In genomic region chr1:248906741-248907661, GRCh38 we compare ENCODE assay signal across 8 cellular contexts. TPM values are rescaled to one million over a fixed set of nuclear protein-coding genes. Genes with fewer than 3 reads are reported as not detected.
DNase-seq lines count a peak whose midpoint lies in the region; ATAC-seq, FAIRE-seq and TF ChIP-seq lines count a peak whose summit lies in the region.

No MANE protein-coding gene starts in this region.

- H2AK5ac ChIP-seq in H1 (ENCODE audit: low read depth, low read length), result peak overlapping the region; percentile 41; the same call in 1 of the 2 replicates

- peak overlapping the region; percentile 92 for H2BK5ac ChIP-seq in H1 (ENCODE audit: low read depth, low read length)

- H4K91ac ChIP-seq in H1 (replicated peaks; ENCODE audit: insufficient read length, low read length), result no peak overlapping the region

- peaks cover 6% of the 10 kb centered on the region; the same call in 1 of the 3 replicates for H3K9me3 Mint-ChIP-seq in GM23338
- H3K9me3 Mint-ChIP-seq in naive thymus-derived CD4-positive, alpha-beta T cell, result no peaks in the 10 kb centered on the region

- H3K4me1 ChIP-seq in GM23338 (ENCODE audit: insufficient read depth), result peaks cover 23% of the 10 kb centered on the region
- H3K4me1 ChIP-seq in H1 (replicated peaks in 1 of 4; ENCODE audit: control insufficient read depth in 3 of 4, insufficient read depth in 4 of 4, low read length in 3 of 4), result peaks cover 0 to 8% (median 3%) of the 10 kb centered on the region in 4 experiments; a peak in 3 of 7 replicates
- peaks cover 9% of the 10 kb centered on the region in 2 donors for H3K4me1 ChIP-seq in naive thymus-derived CD4-positive, alpha-beta T cell (ENCODE audit: control insufficient read depth in 2 of 2, insufficient read depth in 2 of 2, low read length in 2 of 2)

- peaks cover 48% of the 10 kb centered on the region for H3K79me2 ChIP-seq in GM23338 (replicated peaks; ENCODE audit: insufficient read depth)
- peaks cover 0 to 41% of the 10 kb centered on the region in 2 experiments; a peak in 2 of 4 replicates for H3K79me2 ChIP-seq in H1 (ENCODE audit: control insufficient read depth in 1 of 2, insufficient read depth in 2 of 2, low read length in 2 of 2)

- intact Hi-C loops in naive thymus-derived CD4-positive, alpha-beta T cell (cut with micrococcal nuclease), result loop anchor here (1.0 kb wide), 7 partner anchors 17 to 81 kb away; partner anchors contain the start of genes ZNF672 (in 2 of the 2) and ZNF692 (in 2 of the 2)

- no peak overlapping the region for H3K4ac ChIP-seq in H1 (replicated peaks; ENCODE audit: insufficient read length, low read depth, low read length)

- H3K27ac Mint-ChIP-seq in GM23338, result peak overlapping the region; percentile 99
- peak overlapping the region; percentile 88 to 99 (median 97) for H3K27ac Mint-ChIP-seq in naive thymus-derived CD4-positive, alpha-beta T cell

- no peaks in the 10 kb centered on the region for H3K36me3 ChIP-seq in GM06990 (ENCODE audit: control insufficient read depth, insufficient read depth, low read length)
- H3K36me3 ChIP-seq in GM23338 (ENCODE audit: insufficient read depth), result no peaks in the 10 kb centered on the region
- 0 out of 8 replicates have a peak, but pooled peaks cover 0 to 5% (median 0%) of the 10 kb centered on the region in 4 experiments for H3K36me3 ChIP-seq in H1 (ENCODE audit: control insufficient read depth in 2 of 4, insufficient read depth in 4 of 4, low read length in 3 of 4)
- no peaks in the 10 kb centered on the region for H3K36me3 ChIP-seq in naive thymus-derived CD4-positive, alpha-beta T cell (ENCODE audit: control insufficient read depth in 2 of 3, insufficient read depth in 3 of 3, low read length in 3 of 3)

- POLR2A ChIA-PET in H1 (lab: Charles Lee; ENCODE audit: partially characterized antibody), result interaction anchor here (0.7 to 2.0 kb wide), 9 partner anchors 8 to 81 kb away, joined by 3 to 18 read pairs (median 5); partner anchors contain the start of genes SH3BP5L and ZNF692
- POLR2A ChIA-PET in naive thymus-derived CD4-positive, alpha-beta T cell (lab: Charles Lee), result interaction anchor here (1.8 to 2.5 kb wide), 2 partner anchors 44 to 81 kb away, joined by 6 to 9 read pairs; partner anchors contain the start of gene SH3BP5L

- peaks cover 18% of the 10 kb centered on the region for H3K36me3 Mint-ChIP-seq in GM23338 (ENCODE audit: low read depth)
- peaks cover 0 to 6% (median 0%) of the 10 kb centered on the region in 5 donors for H3K36me3 Mint-ChIP-seq in naive thymus-derived CD4-positive, alpha-beta T cell

- CTCF ChIA-PET in H1 (lab: Charles Lee; ENCODE audit: partially characterized antibody), result interaction anchor here (0.7 to 1.7 kb wide), 5 partner anchors 17 to 65 kb away, joined by 3 to 8 read pairs (median 5); no protein-coding TSS in a partner anchor
- CTCF ChIA-PET in naive thymus-derived CD4-positive, alpha-beta T cell (lab: Charles Lee), result no interaction called here

- TF ChIP-seq RAD21 in H1 (IDR thresholded peaks at IDR 0.05 in 1 of 2, conservative IDR thresholded peaks at IDR 0.05 in 1 of 2; ENCODE audit: low read depth in 2 of 2, low read length in 2 of 2), result no peak

- TF ChIP-seq EP300 in H1 (IDR thresholded peaks at IDR 0.05; ENCODE audit: borderline replicate concordance in 1 of 2, low read depth in 2 of 2, low read length in 2 of 2), result no peak

- H3K4me1 Mint-ChIP-seq in GM23338, result peaks cover 35% of the 10 kb centered on the region
- H3K4me1 Mint-ChIP-seq in naive thymus-derived CD4-positive, alpha-beta T cell, result peaks cover 20 to 57% (median 44%) of the 10 kb centered on the region in 7 donors

- no peak for FAIRE-seq in H1 (lab: Jason Lieb, UNC)

- no peak for DNase-seq in GM06990 (ENCODE audit: extremely low read depth, insufficient read length)
- peak; percentile 97 for DNase-seq in GM23338 (ENCODE audit: low spot score)
- peak; percentile 8 for DNase-seq in NCI-H82 treated with DMSO at 0.1 percent for 48 hours (lab: John Stamatoyannopoulos, UW; ENCODE audit: unreplicated experiment)
- DNase-seq in H1 (ENCODE audit: low read depth in 1 of 2, low spot score in 2 of 2), result no peak
- DNase-seq in naive thymus-derived CD4-positive, alpha-beta T cell, result no peak
- no peak for DNase-seq in inferior parietal cortex (ENCODE audit: extremely low spot score)
- DNase-seq in EL, result no peak
- DNase-seq in SKM-1 treated with dmso at 0.1 percent for 144 hours (lab: John Stamatoyannopoulos, UW; ENCODE audit: unreplicated experiment), result no peak

- no peak overlapping the region for H2BK20ac ChIP-seq in H1 (ENCODE audit: low read length)

- no peak overlapping the region for H3K23ac ChIP-seq in H1 (ENCODE audit: insufficient read length)

- 65% methylated on average over 11 of the region's 19 CpGs; no CpG with 5 or more reads in 1 of the 2 experiments for WGBS in H1 (ENCODE audit: extremely low coverage in 1 of 2, insufficient coverage in 1 of 2, insufficient read length in 1 of 2, insufficient replicate concordance in 2 of 2, low coverage in 1 of 2, low lambda C conversion rate in 2 of 2, missing lambda C conversion rate in 1 of 2), 2 experiments

- peak overlapping the region; percentile 90 for H4K5ac ChIP-seq in H1 (ENCODE audit: insufficient read length, low read depth, low read length)

- no peaks in the 10 kb centered on the region for H3K9me2 ChIP-seq in GM23338 (ENCODE audit: insufficient read depth)

- H3F3A ChIP-seq in GM23338 (replicated peaks; ENCODE audit: low read depth), result no peaks in the 10 kb centered on the region

- peak; percentile 80 for ATAC-seq in GM23338
- peak; percentile 30 for ATAC-seq in naive thymus-derived CD4-positive, alpha-beta T cell

- H3K18ac ChIP-seq in H1 (ENCODE audit: extremely low read depth, low read length), result 0 out of 2 replicates have a peak overlapping the region, but pooled peaks have one; percentile 53

- H3K27me3 Mint-ChIP-seq in GM23338 (ENCODE audit: insufficient read depth, low read depth, poor library complexity), result peaks cover 5% of the 10 kb centered on the region
- peaks cover 0 to 21% (median 0%) of the 10 kb centered on the region in 5 donors for H3K27me3 Mint-ChIP-seq in naive thymus-derived CD4-positive, alpha-beta T cell

- TF ChIP-seq CTCF in GM06990 (IDR thresholded peaks at IDR 0.05; ENCODE audit: insufficient read depth, low read length, poor library complexity, severe bottlenecking) (no peak), GM23338 (conservative IDR thresholded peaks at IDR 0.05; ENCODE audit: low read depth in 2 of 2) (no peak), H1 (IDR thresholded peaks at IDR 0.05; ENCODE audit: control extremely low read depth in 1 of 3, insufficient read depth in 1 of 3, low read depth in 1 of 3, low read length in 3 of 3) (no peak)

- peak overlapping the region; percentile 94 for H3K4me3 Mint-ChIP-seq in GM23338
- peak overlapping the region; percentile 84 to 99 (median 94) for H3K4me3 Mint-ChIP-seq in naive thymus-derived CD4-positive, alpha-beta T cell

- peak overlapping the region; percentile 25; the same call in 1 of the 2 replicates for H4K8ac ChIP-seq in H1 (ENCODE audit: extremely low read depth, insufficient read depth, low read length)

- no peaks in the 10 kb centered on the region for H4K20me1 ChIP-seq in GM23338 (replicated peaks; ENCODE audit: insufficient read depth)
- no peaks in the 10 kb centered on the region for H4K20me1 ChIP-seq in H1 (replicated peaks in 1 of 2; ENCODE audit: control insufficient read depth in 1 of 2, insufficient read depth in 2 of 2, low read length in 2 of 2)

- H3K4me2 ChIP-seq in GM23338, result peak overlapping the region; percentile 77
- H3K4me2 ChIP-seq in H1 (ENCODE audit: insufficient read depth in 1 of 2, low read depth in 2 of 2, low read length in 2 of 2), result peak overlapping the region; percentile 64 to 68

- peak in 1 of 2 experiments; percentile 55; a peak in 1 of 3 replicates for TF ChIP-seq POLR2A in H1 (IDR thresholded peaks at IDR 0.05; ENCODE audit: control extremely low read depth in 1 of 2, low read depth in 2 of 2, low read length in 2 of 2)

- no peaks in the 10 kb centered on the region for H3K27me3 ChIP-seq in GM06990 (replicated peaks; ENCODE audit: control insufficient read depth, insufficient read depth, low read length)
- H3K27me3 ChIP-seq in GM23338 (ENCODE audit: insufficient read depth), result no peaks in the 10 kb centered on the region
- H3K27me3 ChIP-seq in H1 (replicated peaks in 1 of 4; ENCODE audit: control insufficient read depth in 3 of 4, extremely low read depth in 1 of 4, insufficient read depth in 3 of 4, low read length in 3 of 4), result no peaks in the 10 kb centered on the region
- no peaks in the 10 kb centered on the region for H3K27me3 ChIP-seq in naive thymus-derived CD4-positive, alpha-beta T cell (ENCODE audit: control insufficient read depth in 2 of 2, insufficient read depth in 2 of 2, low read length in 2 of 2)

- no peaks in the 10 kb centered on the region for H3K9me3 ChIP-seq in H1 (ENCODE audit: insufficient read depth in 2 of 2, low read depth in 1 of 2, low read length in 1 of 2)
- no peaks in the 10 kb centered on the region for H3K9me3 ChIP-seq in naive thymus-derived CD4-positive, alpha-beta T cell (ENCODE audit: control insufficient read depth in 2 of 3, low read length in 3 of 3)

- H3K9ac ChIP-seq in H1 (replicated peaks in 1 of 4; ENCODE audit: extremely low read depth in 1 of 4, low read depth in 3 of 4, low read length in 3 of 4), result peak overlapping the region in 3 of 4 experiments; percentile 79 to 91 (median 89); a peak in 6 of 7 replicates

- H2AFZ ChIP-seq in GM23338 (peak overlapping the region; percentile 82; the same call in 1 of the 2 replicates), H1 (ENCODE audit: low read length) (no peak overlapping the region)

- no peak overlapping the region for H2BK15ac ChIP-seq in H1 (ENCODE audit: low read length)

- H2BK120ac ChIP-seq in H1 (replicated peaks; ENCODE audit: low read depth, low read length), result no peak overlapping the region

- no peak overlapping the region for H3K14ac ChIP-seq in H1 (ENCODE audit: insufficient read length)

- peaks cover 6% of the 10 kb centered on the region for H3K23me2 ChIP-seq in H1 (ENCODE audit: low read depth, low read length)

- H2BK12ac ChIP-seq in H1 (ENCODE audit: low read depth, low read length), result peak overlapping the region; percentile 46; the same call in 1 of the 2 replicates

- H3K27ac ChIP-seq in GM23338 (ENCODE audit: low read depth) (peak overlapping the region; percentile 99), H1 (ENCODE audit: low read depth, low read length) (peak overlapping the region; percentile 92)
- peak overlapping the region; percentile 85 for H3K27ac ChIP-seq in naive thymus-derived CD4-positive, alpha-beta T cell (ENCODE audit: low read depth, low read length)

- H3K79me1 ChIP-seq in H1 (ENCODE audit: low read depth, low read length), result peaks cover 2% of the 10 kb centered on the region; the same call in 1 of the 2 replicates

- H3K4me3 ChIP-seq in GM06990 (replicated peaks; ENCODE audit: low read depth, low read length) (peak overlapping the region; percentile 67), GM23338 (peak overlapping the region; percentile 84), H1 (ENCODE audit: extremely low read depth in 1 of 4, insufficient read depth in 2 of 4, low read depth in 3 of 4, low read length in 4 of 4) (peak overlapping the region; percentile 52 to 71 (median 68))
- peak overlapping the region; percentile 49 for H3K4me3 ChIP-seq in naive thymus-derived CD4-positive, alpha-beta T cell (ENCODE audit: low read length)

- no peak overlapping the region for H3K56ac ChIP-seq in H1 (replicated peaks; ENCODE audit: insufficient read length, low read depth, low read length)

RNA-seq across cellular contexts. Expression of gene PGBD2, which starts 1.0 kb away (rescaled TPM):
- 6.6 and 10.2 TPM in 2 replicates for total RNA-seq in GM23338 (2014; rRNA removed; shearing (Covaris generic))
- polyA plus RNA-seq in GM23338 (2016; fragmentation: Nextera tagmentation; extraction: Ambion mirVana), result 4.8 and 5.7 TPM in 2 replicates
- total RNA-seq in H1 (2021; fragmentation: NEBNext Ultra II Directional; extraction: Animal tissue kit (Norgen Biotek cat#: 25700)), result 7.7 and 7.8 TPM in 2 replicates
- polyA plus RNA-seq in H1 (2011; rRNA removed), result 3.2 and 4.5 TPM in 2 replicates
- 5.9 TPM for polyA plus RNA-seq in H1 (2011; cell fraction: cytosol; rRNA removed)
- 5.0 TPM for polyA plus RNA-seq in H1 (2011; cell fraction: nucleus; rRNA removed)
- 5.6 to 7.2 TPM (median 6.3 TPM) in 4 replicates for polyA plus RNA-seq in H1 (2012, experiment 1 of 2)
- 1.2 TPM for polyA plus RNA-seq in H1 (2012, experiment 2 of 2)
- polyA plus RNA-seq in H1 (2013, experiment 1 of 2), result 4.0 TPM
- 3.7 TPM for polyA plus RNA-seq in H1 (2013, experiment 2 of 2)
- 11.7 and 12.8 TPM in 2 replicates for polyA minus RNA-seq in H1 (2011; rRNA and poly(A)+ RNA removed)
- polyA minus RNA-seq in H1 (2011; cell fraction: cytosol; rRNA and poly(A)+ RNA removed), result 3.9 TPM
- polyA minus RNA-seq in H1 (2011; cell fraction: nucleus; rRNA and poly(A)+ RNA removed), result 8.0 TPM
- total RNA-seq in naive thymus-derived CD4-positive, alpha-beta T cell, result 10 to 100 TPM in 2 of 5 experiments, 1 to 10 TPM in 3; 2.9 to 19.0 (median 7.6) TPM
- polyA plus RNA-seq in naive thymus-derived CD4-positive, alpha-beta T cell, result 10 to 100 TPM in 1 of 2 donors, 1 to 10 TPM in 1; 5.7 to 11.2 TPM

RNA-seq across cellular contexts. Expression of gene ZNF692, which starts 48.1 kb away (rescaled TPM):
- total RNA-seq in GM23338 (2014; rRNA removed; shearing (Covaris generic)), result 34.4 and 57.1 TPM in 2 replicates
- 38.3 and 41.2 TPM in 2 replicates for polyA plus RNA-seq in GM23338 (2016; fragmentation: Nextera tagmentation; extraction: Ambion mirVana)
- 38.4 and 39.7 TPM in 2 replicates for total RNA-seq in H1 (2021; fragmentation: NEBNext Ultra II Directional; extraction: Animal tissue kit (Norgen Biotek cat#: 25700))
- polyA plus RNA-seq in H1 (2011; rRNA removed), result 52.3 and 55.8 TPM in 2 replicates
- polyA plus RNA-seq in H1 (2011; cell fraction: cytosol; rRNA removed), result 75.0 TPM
- polyA plus RNA-seq in H1 (2011; cell fraction: nucleus; rRNA removed), result 255 TPM
- polyA plus RNA-seq in H1 (2012, experiment 1 of 2), result 47.8 to 62.3 TPM (median 56.6 TPM) in 4 replicates
- polyA plus RNA-seq in H1 (2012, experiment 2 of 2), result 42.7 TPM
- 30.6 TPM for polyA plus RNA-seq in H1 (2013, experiment 1 of 2)
- 26.0 TPM for polyA plus RNA-seq in H1 (2013, experiment 2 of 2)
- 12.5 and 15.3 TPM in 2 replicates for polyA minus RNA-seq in H1 (2011; rRNA and poly(A)+ RNA removed)
- 12.3 TPM for polyA minus RNA-seq in H1 (2011; cell fraction: cytosol; rRNA and poly(A)+ RNA removed)
- polyA minus RNA-seq in H1 (2011; cell fraction: nucleus; rRNA and poly(A)+ RNA removed), result 40.6 TPM
- total RNA-seq in naive thymus-derived CD4-positive, alpha-beta T cell, result 10 to 100 TPM; 44.5 to 87.5 (median 68.0) TPM
- polyA plus RNA-seq in naive thymus-derived CD4-positive, alpha-beta T cell, result 10 to 100 TPM in 1 of 2 donors, 1 to 10 TPM in 1; 7.6 to 13.7 TPM

Comparison
In these comparisons a context has a peak if more than half of its experiments do, and no peak if none do; other contexts are left out.
1. DNase-seq: peak in GM23338 (single experiment) and NCI-H82 treated with DMSO at 0.1 percent for 48 hours (single experiment); none in GM06990 (single experiment), H1 (0 of 2), naive thymus-derived CD4-positive, alpha-beta T cell (0 of 9), inferior parietal cortex (single experiment), EL (single experiment) and SKM-1 treated with dmso at 0.1 percent for 144 hours (single experiment).
2. Peak in every context shown above with its lines, with median percentiles within 50 percentile points of each other: H3K4me3 ChIP-seq and H3K27ac ChIP-seq.